ENCODE assay signal across 24 cellular contexts in genomic region chr14:71054706-71055105, GRCh38.
DNase-seq lines count a peak whose midpoint lies in the region; ATAC-seq, FAIRE-seq and TF ChIP-seq lines count a peak whose summit lies in the region.
"Had no signal": no experiment of that assay in that cellular context is flagged by ENCODE, and none has a peak within 500 bp of the region (broad histone marks: within the 10 kb centered on the region; RNA-seq: fewer than 3 reads in every experiment).

No MANE protein-coding gene starts in this region.

- H3K4me2 ChIP-seq in HepG2 (ENCODE audit: low read depth, low read length), result no peak overlapping the region
- H3K4me2 ChIP-seq: A549; BLaER1 treated with 17β-estradiol and CSF1 and Interleukin-3, amounts not matched to agents 10 nM and 100 nM had no signal

- H3K36me3 ChIP-seq in liver (ENCODE audit: control insufficient read depth in 4 of 4, insufficient read depth in 3 of 4, low read depth in 1 of 4, low read length in 3 of 4), result peaks cover 5 to 30% (median 19%) of the 10 kb centered on the region in 4 donors
- H3K36me3 ChIP-seq in HepG2 (replicated peaks in 1 of 2; ENCODE audit: control insufficient read depth in 1 of 2, insufficient read depth in 2 of 2, low read length in 2 of 2), result peaks cover 0 to 36% of the 10 kb centered on the region in 2 experiments; a peak in 4 of 5 replicates
- H3K36me3 ChIP-seq in right lobe of liver, result peaks cover 0 to 5% (median under 1%) of the 10 kb centered on the region in 4 donors

- in situ Hi-C loops in HepG2 (cut with HindIII; ENCODE audit: extremely low pct_ligation_motif_present, low pct_unique_long_range_greater_than_20kb), result no loop called here

- WGBS in liver, result 67% methylated on average over 3 of the region's 3 CpGs
- 96% methylated on average over 3 of the region's 3 CpGs for WGBS in HepG2 (ENCODE audit: low lambda C conversion rate)
- 41% methylated on average over 3 of the region's 3 CpGs for WGBS in right lobe of liver (ENCODE audit: insufficient coverage, low coverage, low lambda C conversion rate, missing lambda C conversion rate)

- H3K9me3 Mint-ChIP-seq in activated naive CD8-positive, alpha-beta T cell treated with anti-CD3 and anti-CD28 coated beads for 36 hours, result no peaks in the 10 kb centered on the region
- H3K9me3 Mint-ChIP-seq: CD4-positive, alpha-beta T cell; CD8-positive, alpha-beta T cell had no signal

- H3K79me2 ChIP-seq in HepG2 (ENCODE audit: insufficient read depth, low read length), result no peaks in the 10 kb centered on the region

- no peak for ATAC-seq in HepG2
- ATAC-seq in right lobe of liver, result peak; percentile 80 to 91 (median 85)
- ATAC-seq: A549; CD8-positive, alpha-beta T cell; GM12878 had no signal

- no peak overlapping the region for H2AFZ ChIP-seq in HepG2 (ENCODE audit: low read length)

- no peak overlapping the region for H3K27ac Mint-ChIP-seq in activated naive CD8-positive, alpha-beta T cell treated with anti-CD3 and anti-CD28 coated beads for 36 hours
- H3K27ac Mint-ChIP-seq: B cell; CD4-positive, alpha-beta T cell; CD8-positive, alpha-beta T cell had no signal

- TF ChIP-seq CTCF in liver (IDR thresholded peaks at IDR 0.05; ENCODE audit: low read depth, low read length, missing input control) (no peak), HepG2 (CRISPR knock-in tag; IDR thresholded peaks at IDR 0.05) (no peak), right lobe of liver (IDR thresholded peaks at IDR 0.05) (no peak)

- BruUV-seq in HepG2 (replicated peaks; lab: Mats Ljungman, UMichigan), result no TSS peak

- no peaks in the 10 kb centered on the region for H4K20me1 ChIP-seq in HepG2 (ENCODE audit: insufficient read depth, low read length)
- H4K20me1 ChIP-seq: BLaER1 treated with 17β-estradiol and CSF1 and Interleukin-3, amounts not matched to agents 10 nM and 100 nM had no signal

- H3K4me3 ChIP-seq in liver (ENCODE audit: low read depth in 1 of 3, low read length in 3 of 3) (no peak overlapping the region), HepG2 (replicated peaks in 1 of 3; ENCODE audit: insufficient read depth in 1 of 3, low read depth in 2 of 3, low read length in 3 of 3) (no peak overlapping the region), right lobe of liver (no peak overlapping the region)
- H3K4me3 ChIP-seq: A549; BLaER1 treated with 17β-estradiol and CSF1 and Interleukin-3, amounts not matched to agents 10 nM and 100 nM; GM12878 had no signal

- FAIRE-seq in HepG2 (lab: Jason Lieb, UNC), result no peak
- peak; percentile 73 for FAIRE-seq in HTR-8/SVneo (lab: Jason Lieb, UNC)
- FAIRE-seq: A549, GM12878 had no signal

- no peaks in the 10 kb centered on the region for H3K4me1 Mint-ChIP-seq in activated naive CD8-positive, alpha-beta T cell treated with anti-CD3 and anti-CD28 coated beads for 36 hours
- H3K4me1 Mint-ChIP-seq: B cell had no signal

- intact Hi-C loops in HepG2 (cut with micrococcal nuclease; ENCODE audit: unreplicated experiment) (no loop called here), right lobe of liver (cut with DNase I) (no loop called here)

- no peak for TF ChIP-seq EP300 in HepG2 (IDR thresholded peaks at IDR 0.05; ENCODE audit: low read depth in 2 of 2, low read length in 2 of 2)
- TF ChIP-seq EP300 in HepG2 (CRISPR knock-in tag; IDR thresholded peaks at IDR 0.05; ENCODE audit: borderline replicate concordance), result no peak

- H3K36me3 Mint-ChIP-seq in activated naive CD8-positive, alpha-beta T cell treated with anti-CD3 and anti-CD28 coated beads for 36 hours, result peaks cover 18% of the 10 kb centered on the region

- H3K27me3 ChIP-seq in liver (ENCODE audit: control insufficient read depth in 4 of 4, insufficient read depth in 4 of 4, low read length in 3 of 4) (no peaks in the 10 kb centered on the region), HepG2 (ENCODE audit: control insufficient read depth in 1 of 2, insufficient read depth in 2 of 2, low read length in 2 of 2) (no peaks in the 10 kb centered on the region), right lobe of liver (no peaks in the 10 kb centered on the region)
- H3K27me3 ChIP-seq: BLaER1 treated with 17β-estradiol and CSF1 and Interleukin-3, amounts not matched to agents 10 nM and 100 nM had no signal

- CTCF ChIA-PET in HepG2 (lab: Yijun Ruan, JAX; ENCODE audit: low intra/inter-chr PET ratio, low total read pairs), result no interaction called here

- no peak overlapping the region for H3K9ac ChIP-seq in liver (ENCODE audit: low read depth in 1 of 2, low read length in 2 of 2)
- H3K9ac ChIP-seq in HepG2 (ENCODE audit: insufficient read depth, low read depth, low read length), result no peak overlapping the region
- H3K9ac ChIP-seq: BLaER1 treated with 17β-estradiol and CSF1 and Interleukin-3, amounts not matched to agents 10 nM and 100 nM had no signal

- TF ChIP-seq RAD21 in liver (IDR thresholded peaks at IDR 0.05), result no peak
- no peak for TF ChIP-seq RAD21 in HepG2 (CRISPR knock-in tag; IDR thresholded peaks at IDR 0.05)

- POLR2A ChIA-PET in HepG2 (lab: Yijun Ruan, JAX), result no interaction called here

- no peak for DNase-seq in HepG2 (ENCODE audit: low spot score)
- DNase-seq in HTR-8/SVneo (ENCODE audit: insufficient read length, low spot score), result no peak
- no peak for DNase-seq in right lobe of liver
- DNase-seq in germinal center (ENCODE audit: low spot score), result no peak
- DNase-seq in activated naive CD8-positive, alpha-beta T cell treated with anti-CD3 and anti-CD28 coated beads for 36 hours, result no peak
- DNase-seq: AML-193; Caco-2; Calu3; CD4-positive, alpha-beta T cell; CD8-positive, alpha-beta T cell; DMS 273 treated with DMSO at 0.1 percent for 48 hours; DMS153; DMS53; DMS79; DND-41; EL; GDM1 had no signal

- H3K9me3 ChIP-seq in liver (ENCODE audit: control insufficient read depth in 4 of 4, low read length in 3 of 4) (no peaks in the 10 kb centered on the region), HepG2 (ENCODE audit: low read length) (no peaks in the 10 kb centered on the region), right lobe of liver (no peaks in the 10 kb centered on the region)
- H3K9me3 ChIP-seq: A549; BLaER1 treated with 17β-estradiol and CSF1 and Interleukin-3, amounts not matched to agents 10 nM and 100 nM; Caco-2 had no signal

- peaks cover 0 to 7% (median 3%) of the 10 kb centered on the region in 4 donors for H3K4me1 ChIP-seq in liver (ENCODE audit: control insufficient read depth in 4 of 4, insufficient read depth in 4 of 4, low read length in 3 of 4)
- H3K4me1 ChIP-seq in HepG2 (ENCODE audit: insufficient read depth, low read length), result no peaks in the 10 kb centered on the region
- peaks cover 0 to 11% (median 4%) of the 10 kb centered on the region in 4 donors for H3K4me1 ChIP-seq in right lobe of liver
- H3K4me1 ChIP-seq: A549; BLaER1 treated with 17β-estradiol and CSF1 and Interleukin-3, amounts not matched to agents 10 nM and 100 nM had no signal

- H3K27me3 Mint-ChIP-seq in activated naive CD8-positive, alpha-beta T cell treated with anti-CD3 and anti-CD28 coated beads for 36 hours, result no peaks in the 10 kb centered on the region
- H3K27me3 Mint-ChIP-seq: B cell; CD4-positive, alpha-beta T cell had no signal

- no peak overlapping the region for H3K4me3 Mint-ChIP-seq in activated naive CD8-positive, alpha-beta T cell treated with anti-CD3 and anti-CD28 coated beads for 36 hours
- H3K4me3 Mint-ChIP-seq: B cell; CD4-positive, alpha-beta T cell; CD8-positive, alpha-beta T cell had no signal

- H3K27ac ChIP-seq in liver (ENCODE audit: low read depth in 1 of 2, low read length in 2 of 2) (no peak overlapping the region), HepG2 (ENCODE audit: extremely low read length, insufficient read depth, low read length) (no peak overlapping the region), right lobe of liver (no peak overlapping the region)
- H3K27ac ChIP-seq: 22Rv1; A549; BLaER1 treated with 17β-estradiol and CSF1 and Interleukin-3, amounts not matched to agents 10 nM and 100 nM; C4-2B had no signal

- TF ChIP-seq POLR2A in HepG2 (IDR thresholded peaks at IDR 0.05; ENCODE audit: insufficient read depth in 1 of 2, low read depth in 2 of 2, low read length in 2 of 2), result no peak
- no peak for TF ChIP-seq POLR2A in right lobe of liver (IDR thresholded peaks at IDR 0.05)

TF ChIP-seq in liver, 16 proteins besides CTCF, POLR2A, EP300 and RAD21:
- TF ChIP-seq HNF4A (conservative IDR thresholded peaks at IDR 0.05) (peak; percentile 69 to 78), NR2F2 (IDR thresholded peaks at IDR 0.05) (no peak), RXRA (IDR thresholded peaks at IDR 0.05) (peak in 1 of 2 donors; percentile 13)

TF ChIP-seq in HepG2, 621 proteins besides CTCF, POLR2A, EP300 and RAD21 (continues in another document):
- no peak for TF ChIP-seq ZNF430 (CRISPR knock-in tag; IDR thresholded peaks at IDR 0.05)
- no peak for TF ChIP-seq ZNF792 (CRISPR knock-in tag; IDR thresholded peaks at IDR 0.05)
- TF ChIP-seq SRSF9 (IDR thresholded peaks at IDR 0.05; ENCODE audit: borderline replicate concordance, insufficient read depth, low read depth, low read length, poor library complexity, severe bottlenecking), result no peak
- no peak for TF ChIP-seq ZNF614 (CRISPR knock-in tag; IDR thresholded peaks at IDR 0.05; ENCODE audit: borderline replicate concordance)
- no peak for TF ChIP-seq ATF6 (CRISPR knock-in tag; conservative IDR thresholded peaks at IDR 0.05)
- no peak for TF ChIP-seq MTERF4 (CRISPR knock-in tag; IDR thresholded peaks at IDR 0.05)
